Comparison of ENCODE assay signal across 1 cellular context in genomic region chr17:46942441-46943217, GRCh38.
TF ChIP-seq lines count a peak whose summit lies in the region.

No MANE protein-coding gene starts in this region.

TF ChIP-seq in SK-N-SH, 30 proteins besides CTCF, POLR2A, EP300 and RAD21 (continued from another document):
- TF ChIP-seq REST (IDR thresholded peaks at IDR 0.05; ENCODE audit: low read depth, low read length) (no peak), USF1 (IDR thresholded peaks at IDR 0.05; ENCODE audit: borderline replicate concordance, low read depth) (no peak), SMC3 (IDR thresholded peaks at IDR 0.05; ENCODE audit: low read depth, low read length) (peak; percentile 86), ELF1 (IDR thresholded peaks at IDR 0.05) (no peak), NRF1 (IDR thresholded peaks at IDR 0.05; ENCODE audit: low read depth, low read length) (no peak), FOXJ3 (CRISPR knock-in tag; IDR thresholded peaks at IDR 0.05) (no peak), JUND (IDR thresholded peaks at IDR 0.05) (no peak)
